In genomic region chr6:3125832-3126231, GRCh38 we compare ENCODE assay signal across 1 cellular context.
TF ChIP-seq lines count a peak whose summit lies in the region.

No MANE protein-coding gene starts in this region.

TF ChIP-seq in WTC11, 78 proteins besides CTCF, POLR2A, EP300 and RAD21 (continued from another document):
- TF ChIP-seq, protein P1, sequence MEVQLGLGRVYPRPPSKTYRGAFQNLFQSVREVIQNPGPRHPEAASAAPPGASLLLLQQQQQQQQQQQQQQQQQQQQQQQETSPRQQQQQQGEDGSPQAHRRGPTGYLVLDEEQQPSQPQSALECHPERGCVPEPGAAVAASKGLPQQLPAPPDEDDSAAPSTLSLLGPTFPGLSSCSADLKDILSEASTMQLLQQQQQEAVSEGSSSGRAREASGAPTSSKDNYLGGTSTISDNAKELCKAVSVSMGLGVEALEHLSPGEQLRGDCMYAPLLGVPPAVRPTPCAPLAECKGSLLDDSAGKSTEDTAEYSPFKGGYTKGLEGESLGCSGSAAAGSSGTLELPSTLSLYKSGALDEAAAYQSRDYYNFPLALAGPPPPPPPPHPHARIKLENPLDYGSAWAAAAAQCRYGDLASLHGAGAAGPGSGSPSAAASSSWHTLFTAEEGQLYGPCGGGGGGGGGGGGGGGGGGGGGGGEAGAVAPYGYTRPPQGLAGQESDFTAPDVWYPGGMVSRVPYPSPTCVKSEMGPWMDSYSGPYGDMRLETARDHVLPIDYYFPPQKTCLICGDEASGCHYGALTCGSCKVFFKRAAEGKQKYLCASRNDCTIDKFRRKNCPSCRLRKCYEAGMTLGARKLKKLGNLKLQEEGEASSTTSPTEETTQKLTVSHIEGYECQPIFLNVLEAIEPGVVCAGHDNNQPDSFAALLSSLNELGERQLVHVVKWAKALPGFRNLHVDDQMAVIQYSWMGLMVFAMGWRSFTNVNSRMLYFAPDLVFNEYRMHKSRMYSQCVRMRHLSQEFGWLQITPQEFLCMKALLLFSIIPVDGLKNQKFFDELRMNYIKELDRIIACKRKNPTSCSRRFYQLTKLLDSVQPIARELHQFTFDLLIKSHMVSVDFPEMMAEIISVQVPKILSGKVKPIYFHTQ (CRISPR knock-in tag; IDR thresholded peaks at IDR 0.05): no peak
- TF ChIP-seq ATF1 (CRISPR knock-in tag; IDR thresholded peaks at IDR 0.05): no peak
- TF ChIP-seq ATF3 (CRISPR knock-in tag; conservative IDR thresholded peaks at IDR 0.05): no peak
- TF ChIP-seq ZNF671 (CRISPR knock-in tag; IDR thresholded peaks at IDR 0.05): no peak
- no peak for TF ChIP-seq HMGA2 (CRISPR knock-in tag; IDR thresholded peaks at IDR 0.05)
- TF ChIP-seq, protein P2, sequence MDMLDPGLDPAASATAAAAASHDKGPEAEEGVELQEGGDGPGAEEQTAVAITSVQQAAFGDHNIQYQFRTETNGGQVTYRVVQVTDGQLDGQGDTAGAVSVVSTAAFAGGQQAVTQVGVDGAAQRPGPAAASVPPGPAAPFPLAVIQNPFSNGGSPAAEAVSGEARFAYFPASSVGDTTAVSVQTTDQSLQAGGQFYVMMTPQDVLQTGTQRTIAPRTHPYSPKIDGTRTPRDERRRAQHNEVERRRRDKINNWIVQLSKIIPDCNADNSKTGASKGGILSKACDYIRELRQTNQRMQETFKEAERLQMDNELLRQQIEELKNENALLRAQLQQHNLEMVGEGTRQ (CRISPR knock-in tag; IDR thresholded peaks at IDR 0.05): no peak
